8 cellular contexts compared by ENCODE assay signal in genomic region chr11:1263036-1263435, GRCh38. TPM values are rescaled to one million over a fixed set of nuclear protein-coding genes. Genes with fewer than 3 reads are reported as not detected.
DNase-seq lines count a peak whose midpoint lies in the region; ATAC-seq and TF ChIP-seq lines count a peak whose summit lies in the region.

No MANE protein-coding gene starts in this region.

- H3K27ac ChIP-seq in DOHH2 (ENCODE audit: low read depth, low read length) (no peak overlapping the region), duodenal mucosa (ENCODE audit: low read depth, low read length) (peak overlapping the region; percentile 23), neutrophil (peak overlapping the region; percentile 63)

- H2AFZ ChIP-seq in Loucy (ENCODE audit: low read length): peak overlapping the region; percentile 74; the same call in 1 of the 2 replicates

- H3K36me3 ChIP-seq in DOHH2 (ENCODE audit: control insufficient read depth, low read length) (no peaks in the 10 kb centered on the region), Loucy (ENCODE audit: insufficient read depth, low read length) (no peaks in the 10 kb centered on the region), duodenal mucosa (ENCODE audit: control insufficient read depth in 1 of 2, insufficient read depth in 2 of 2, low read length in 2 of 2) (no peaks in the 10 kb centered on the region), neutrophil (no peaks in the 10 kb centered on the region)

- H3F3A ChIP-seq in DOHH2 (ENCODE audit: control insufficient read depth, insufficient read depth) (no peaks in the 10 kb centered on the region), Loucy (ENCODE audit: low read depth) (no peaks in the 10 kb centered on the region)

- H4K20me1 ChIP-seq in DOHH2 (ENCODE audit: control insufficient read depth, insufficient read depth, low read depth, low read length): no peaks in the 10 kb centered on the region
- H4K20me1 ChIP-seq in Loucy (ENCODE audit: insufficient read depth, low read length, poor library complexity, severe bottlenecking): no peaks in the 10 kb centered on the region

- H3K9me2 ChIP-seq in DOHH2 (replicated peaks; ENCODE audit: control insufficient read depth, low read length) (no peaks in the 10 kb centered on the region), Loucy (replicated peaks; ENCODE audit: low read depth, low read length) (no peaks in the 10 kb centered on the region)

- H3K4me1 ChIP-seq in DOHH2 (ENCODE audit: control insufficient read depth, low read length) (peaks cover 11% of the 10 kb centered on the region), Loucy (ENCODE audit: insufficient read depth, low read length, poor library complexity, severe bottlenecking) (peaks cover 8% of the 10 kb centered on the region), duodenal mucosa (ENCODE audit: control insufficient read depth in 1 of 2, insufficient read depth in 2 of 2, low read length in 2 of 2) (peaks cover 13 to 18% of the 10 kb centered on the region in 2 donors), neutrophil (ENCODE audit: control insufficient read depth in 1 of 2, insufficient read depth in 1 of 2, low read depth in 1 of 2, low read length in 1 of 2) (peaks cover 13 to 14% of the 10 kb centered on the region in 2 experiments)

- H3K4me2 ChIP-seq in DOHH2 (ENCODE audit: low read length) (peak overlapping the region; percentile 86), Loucy (ENCODE audit: low read depth, low read length, poor library complexity, severe bottlenecking) (peak overlapping the region; percentile 65)

- H3K9me3 ChIP-seq in DOHH2 (ENCODE audit: control insufficient read depth, insufficient read depth, low read length) (peaks cover 12% of the 10 kb centered on the region; the same call in 1 of the 2 replicates), Loucy (ENCODE audit: insufficient read depth, low read depth, low read length) (no peaks in the 10 kb centered on the region; the same call in 1 of the 2 replicates), duodenal mucosa (ENCODE audit: control insufficient read depth in 1 of 2, low read length in 2 of 2) (no peaks in the 10 kb centered on the region), neutrophil (no peaks in the 10 kb centered on the region)

- H3K4me3 ChIP-seq in DOHH2 (ENCODE audit: low read length): peak overlapping the region; percentile 73
- H3K4me3 ChIP-seq in Loucy (ENCODE audit: low read length, poor library complexity, severe bottlenecking): peak overlapping the region; percentile 72
- peak overlapping the region; percentile 75 to 80 for H3K4me3 ChIP-seq in duodenal mucosa (ENCODE audit: low read depth in 1 of 2, low read length in 2 of 2)
- H3K4me3 ChIP-seq in neutrophil (ENCODE audit: low read depth in 1 of 2, low read length in 1 of 2): peak overlapping the region; percentile 46 to 52

- no peaks in the 10 kb centered on the region for H3K79me2 ChIP-seq in DOHH2 (ENCODE audit: control insufficient read depth, low read length)
- no peaks in the 10 kb centered on the region for H3K79me2 ChIP-seq in Loucy (ENCODE audit: insufficient read depth, low read length)

- peak overlapping the region; percentile 72 for H3K9ac ChIP-seq in Loucy (ENCODE audit: low read depth, low read length, poor library complexity, severe bottlenecking)
- peak overlapping the region; percentile 74 for H3K9ac ChIP-seq in duodenal mucosa (ENCODE audit: low read depth in 1 of 2, low read length in 2 of 2)

- TF ChIP-seq CTCF in DOHH2 (IDR thresholded peaks at IDR 0.05; ENCODE audit: low read depth, low read length, poor library complexity, severe bottlenecking): no peak
- no peak for TF ChIP-seq CTCF in Loucy (conservative IDR thresholded peaks at IDR 0.05; ENCODE audit: low read length)
- no peak for TF ChIP-seq CTCF in neutrophil (IDR thresholded peaks at IDR 0.05)
- no peak for TF ChIP-seq CTCF in omental fat pad (IDR thresholded peaks at IDR 0.05)

- no peaks in the 10 kb centered on the region for H3K27me3 ChIP-seq in DOHH2 (ENCODE audit: control insufficient read depth, low read length)
- H3K27me3 ChIP-seq in Loucy (ENCODE audit: insufficient read depth, low read length, poor library complexity, severe bottlenecking): no peaks in the 10 kb centered on the region
- H3K27me3 ChIP-seq in duodenal mucosa (ENCODE audit: control insufficient read depth in 1 of 2, insufficient read depth in 2 of 2, low read length in 2 of 2): no peaks in the 10 kb centered on the region
- H3K27me3 ChIP-seq in neutrophil: no peaks in the 10 kb centered on the region

- ATAC-seq in GM21526 (IDR thresholded peaks at IDR 0.05; ENCODE audit: low FRiP score, unreplicated experiment) (no peak), omental fat pad (ENCODE audit: low FRiP score) (no peak)

- no peak for DNase-seq in HuH-7 (ENCODE audit: low spot score)
- no peak for DNase-seq in NCI-H1092 treated with DMSO at 0.1 percent for 48 hours (lab: John Stamatoyannopoulos, UW)
- DNase-seq in omental fat pad (ENCODE audit: low spot score): no peak

RNA-seq across cellular contexts. Expression of gene MUC5B, which starts 40.2 kb away (rescaled TPM):
- under 1 TPM in 1 of 4 donors, not detected in 3; 0.44 TPM for total RNA-seq in omental fat pad

RNA-seq across cellular contexts. Expression of gene TOLLIP, which starts 46.4 kb away (rescaled TPM):
- 10 to 100 TPM; 33.6 to 52.8 (median 39.9) TPM for total RNA-seq in omental fat pad
